1 cellular context compared by ENCODE assay signal in genomic region chr1:245129811-245130210, GRCh38.
TF ChIP-seq lines count a peak whose summit lies in the region.

No MANE protein-coding gene starts in this region.

TF ChIP-seq in SK-N-SH, 30 proteins besides CTCF, POLR2A, EP300 and RAD21 (continued from another document):
- no peak for TF ChIP-seq NRF1 (IDR thresholded peaks at IDR 0.05; ENCODE audit: low read depth, low read length)
- TF ChIP-seq EZH2phosphoT487 (IDR thresholded peaks at IDR 0.05; ENCODE audit: borderline replicate concordance, low read depth) = no peak
- no peak for TF ChIP-seq RFX5 (IDR thresholded peaks at IDR 0.05; ENCODE audit: low read length)
- no peak for TF ChIP-seq TCF12 (IDR thresholded peaks at IDR 0.05)
- no peak for TF ChIP-seq CHD2 (IDR thresholded peaks at IDR 0.05; ENCODE audit: low read length, partially characterized antibody)
- TF ChIP-seq RXRA (IDR thresholded peaks at IDR 0.05; ENCODE audit: borderline replicate concordance, low read depth) = no peak
- no peak for TF ChIP-seq GATA2 (CRISPR knock-in tag; IDR thresholded peaks at IDR 0.05)
- TF ChIP-seq, protein P1, sequence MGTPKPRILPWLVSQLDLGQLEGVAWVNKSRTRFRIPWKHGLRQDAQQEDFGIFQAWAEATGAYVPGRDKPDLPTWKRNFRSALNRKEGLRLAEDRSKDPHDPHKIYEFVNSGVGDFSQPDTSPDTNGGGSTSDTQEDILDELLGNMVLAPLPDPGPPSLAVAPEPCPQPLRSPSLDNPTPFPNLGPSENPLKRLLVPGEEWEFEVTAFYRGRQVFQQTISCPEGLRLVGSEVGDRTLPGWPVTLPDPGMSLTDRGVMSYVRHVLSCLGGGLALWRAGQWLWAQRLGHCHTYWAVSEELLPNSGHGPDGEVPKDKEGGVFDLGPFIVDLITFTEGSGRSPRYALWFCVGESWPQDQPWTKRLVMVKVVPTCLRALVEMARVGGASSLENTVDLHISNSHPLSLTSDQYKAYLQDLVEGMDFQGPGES (IDR thresholded peaks at IDR 0.05; ENCODE audit: low read depth, low read length) = no peak
- TF ChIP-seq TEAD4 (IDR thresholded peaks at IDR 0.05; ENCODE audit: borderline replicate concordance, insufficient read depth) = no peak
- TF ChIP-seq, protein P2, sequence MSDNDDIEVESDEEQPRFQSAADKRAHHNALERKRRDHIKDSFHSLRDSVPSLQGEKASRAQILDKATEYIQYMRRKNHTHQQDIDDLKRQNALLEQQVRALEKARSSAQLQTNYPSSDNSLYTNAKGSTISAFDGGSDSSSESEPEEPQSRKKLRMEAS (IDR thresholded peaks at IDR 0.05; ENCODE audit: low read depth) = no peak
- TF ChIP-seq FOXJ3 (CRISPR knock-in tag; IDR thresholded peaks at IDR 0.05) = no peak
- no peak for TF ChIP-seq GABPA (IDR thresholded peaks at IDR 0.05; ENCODE audit: low read depth)
